ENCODE assay signal across 1 cellular context in the genomic region with DNA sequence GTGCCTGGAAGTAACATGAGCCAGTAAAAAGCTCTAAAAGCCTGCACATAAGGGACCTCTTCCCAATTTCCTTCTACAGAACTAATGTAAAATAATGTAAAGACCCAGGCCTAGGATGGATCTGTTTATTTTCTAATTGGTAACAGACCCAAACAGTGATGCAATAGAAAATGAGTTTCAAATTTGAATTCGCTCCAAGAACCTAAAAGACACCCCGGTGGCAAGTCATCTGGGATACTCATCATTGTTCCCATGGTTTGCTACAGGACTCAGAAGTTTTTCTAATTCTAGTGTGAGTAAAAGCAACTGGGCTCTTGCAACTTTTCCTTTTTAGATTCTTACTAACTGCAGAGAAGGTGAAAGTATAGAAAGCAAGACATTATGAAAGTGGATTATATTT.
TF ChIP-seq lines count a peak whose summit lies in the region.

No MANE protein-coding gene starts in this region.

TF ChIP-seq in SK-N-SH treated with all-trans-retinoic acid at 6 μM for 48 hours, 23 proteins besides CTCF, POLR2A, EP300 and RAD21 (continued from another document):
- TF ChIP-seq, protein P1, sequence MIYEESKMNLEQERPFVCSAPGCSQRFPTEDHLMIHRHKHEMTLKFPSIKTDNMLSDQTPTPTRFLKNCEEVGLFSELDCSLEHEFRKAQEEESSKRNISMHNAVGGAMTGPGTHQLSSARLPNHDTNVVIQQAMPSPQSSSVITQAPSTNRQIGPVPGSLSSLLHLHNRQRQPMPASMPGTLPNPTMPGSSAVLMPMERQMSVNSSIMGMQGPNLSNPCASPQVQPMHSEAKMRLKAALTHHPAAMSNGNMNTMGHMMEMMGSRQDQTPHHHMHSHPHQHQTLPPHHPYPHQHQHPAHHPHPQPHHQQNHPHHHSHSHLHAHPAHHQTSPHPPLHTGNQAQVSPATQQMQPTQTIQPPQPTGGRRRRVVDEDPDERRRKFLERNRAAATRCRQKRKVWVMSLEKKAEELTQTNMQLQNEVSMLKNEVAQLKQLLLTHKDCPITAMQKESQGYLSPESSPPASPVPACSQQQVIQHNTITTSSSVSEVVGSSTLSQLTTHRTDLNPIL (CRISPR knock-in tag; IDR thresholded peaks at IDR 0.05; ENCODE audit: low read depth) = no peak
- TF ChIP-seq GLIS3 (CRISPR knock-in tag; IDR thresholded peaks at IDR 0.05) (no peak), ZNF8 (CRISPR knock-in tag; IDR thresholded peaks at IDR 0.05) (no peak), TOX (CRISPR knock-in tag; IDR thresholded peaks at IDR 0.05; ENCODE audit: borderline replicate concordance) (no peak), RARB (CRISPR knock-in tag; IDR thresholded peaks at IDR 0.05) (no peak)
- TF ChIP-seq, protein P2, sequence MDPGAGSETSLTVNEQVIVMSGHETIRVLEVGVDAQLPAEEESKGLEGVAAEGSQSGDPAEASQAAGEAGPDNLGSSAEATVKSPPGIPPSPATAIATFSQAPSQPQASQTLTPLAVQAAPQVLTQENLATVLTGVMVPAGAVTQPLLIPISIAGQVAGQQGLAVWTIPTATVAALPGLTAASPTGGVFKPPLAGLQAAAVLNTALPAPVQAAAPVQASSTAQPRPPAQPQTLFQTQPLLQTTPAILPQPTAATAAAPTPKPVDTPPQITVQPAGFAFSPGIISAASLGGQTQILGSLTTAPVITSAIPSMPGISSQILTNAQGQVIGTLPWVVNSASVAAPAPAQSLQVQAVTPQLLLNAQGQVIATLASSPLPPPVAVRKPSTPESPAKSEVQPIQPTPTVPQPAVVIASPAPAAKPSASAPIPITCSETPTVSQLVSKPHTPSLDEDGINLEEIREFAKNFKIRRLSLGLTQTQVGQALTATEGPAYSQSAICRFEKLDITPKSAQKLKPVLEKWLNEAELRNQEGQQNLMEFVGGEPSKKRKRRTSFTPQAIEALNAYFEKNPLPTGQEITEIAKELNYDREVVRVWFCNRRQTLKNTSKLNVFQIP (CRISPR knock-in tag; IDR thresholded peaks at IDR 0.05; ENCODE audit: borderline replicate concordance, low read depth) = no peak
TF ChIP-seq in SK-N-SH treated with all-trans-retinoic acid at 6 μM for 48 hours: peak in this region for 0.
